In the genomic region with DNA sequence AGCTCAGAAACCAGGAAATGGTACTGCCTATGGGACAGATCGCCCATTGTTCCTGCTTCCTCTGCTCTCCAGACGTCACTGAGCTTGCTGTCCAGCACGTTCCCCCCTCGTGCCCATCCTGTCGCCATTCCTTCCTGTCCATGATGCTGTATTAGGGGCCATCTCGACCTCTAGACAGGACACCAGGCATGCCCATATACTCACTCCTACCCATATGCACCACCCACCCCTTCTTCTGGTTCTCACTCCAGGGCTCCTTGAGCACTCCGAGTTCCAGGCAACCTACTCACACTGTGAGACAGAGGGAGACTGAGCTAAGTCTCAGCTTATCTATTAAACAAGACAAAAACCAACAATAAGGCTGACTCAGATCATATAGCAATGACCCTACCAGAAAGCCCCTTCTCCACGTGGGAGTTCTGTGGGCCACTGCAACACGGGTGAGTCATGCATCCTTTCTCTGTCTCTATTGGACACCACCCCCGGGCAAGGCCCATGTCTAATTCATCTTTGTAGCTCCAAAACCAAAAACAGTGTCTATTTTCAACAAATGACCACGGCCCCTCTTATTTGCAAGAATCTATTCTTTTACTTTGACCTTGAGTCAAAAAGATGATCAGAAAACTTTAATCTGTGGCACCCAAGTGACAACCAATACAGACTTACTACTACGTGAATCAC, we compare ENCODE assay signal across 10 cellular contexts.
DNase-seq lines count a peak whose midpoint lies in the region; ATAC-seq lines count a peak whose summit lies in the region.
"Had no signal": no experiment of that assay in that cellular context is flagged by ENCODE, and none has a peak within 500 bp of the region (broad histone marks: within the 10 kb centered on the region; RNA-seq: fewer than 3 reads in every experiment).

No MANE protein-coding gene starts in this region.

- DNase-seq in activated naive CD4-positive, alpha-beta T cell treated with anti-CD3 and anti-CD28 coated beads, Interleukin-2, amount 50 U/mL, for 72 hours (ENCODE audit: low spot score in 2 of 2) = no peak
- DNase-seq in activated naive CD4-positive, alpha-beta T cell (lab: John Stamatoyannopoulos, UW) = no peak
- DNase-seq in HK-2 (ENCODE audit: unreplicated experiment) (peak; percentile 60), caudate nucleus (lab: John Stamatoyannopoulos, UW) (peak in 41 of 61 donors; percentile 19 to 76 (median 48)), medulla oblongata (ENCODE audit: extremely low spot score) (peak; percentile 85), DMS53 treated with DMSO at 0.1 percent for 48 hours (lab: John Stamatoyannopoulos, UW; ENCODE audit: unreplicated experiment) (no peak)

- peak overlapping the region; percentile 65 for H3K27ac ChIP-seq in caudate nucleus (ENCODE audit: low read depth, low read length)

- no peak overlapping the region for H3K27ac Mint-ChIP-seq in activated naive CD4-positive, alpha-beta T cell treated with anti-CD3 and anti-CD28 coated beads, Interleukin-2, amount 50 U/mL, for 72 hours
- H3K27ac Mint-ChIP-seq: activated naive CD8-positive, alpha-beta T cell had no signal

- H3K36me3 Mint-ChIP-seq in activated naive CD4-positive, alpha-beta T cell treated with anti-CD3 and anti-CD28 coated beads, Interleukin-2, amount 50 U/mL, for 72 hours = no peaks in the 10 kb centered on the region

- ATAC-seq in activated naive CD4-positive, alpha-beta T cell treated with anti-CD3 and anti-CD28 coated beads, Interleukin-2, amount 50 U/mL, for 72 hours = peak; percentile 89 to 90
- no peak for ATAC-seq in HG03097 (IDR thresholded peaks at IDR 0.05; ENCODE audit: low FRiP score, unreplicated experiment)
- no peak for ATAC-seq in GM18519 (IDR thresholded peaks at IDR 0.05; ENCODE audit: low FRiP score, unreplicated experiment)

- H3K9me3 Mint-ChIP-seq in activated naive CD4-positive, alpha-beta T cell treated with anti-CD3 and anti-CD28 coated beads, Interleukin-2, amount 50 U/mL, for 72 hours = no peaks in the 10 kb centered on the region
- H3K9me3 Mint-ChIP-seq: stimulated activated naive CD8-positive, alpha-beta T cell treated with anti-CD3 and anti-CD28 coated beads, Interleukin-15, Interleukin-2, amounts not matched to agents 100 ng/mL and 50 ng/mL, for 24 hours had no signal

Comparison
In these comparisons a context has a peak if more than half of its experiments do, and no peak if none do; other contexts are left out.
1. ATAC-seq: peak in activated naive CD4-positive, alpha-beta T cell treated with anti-CD3 and anti-CD28 coated beads, Interleukin-2, amount 50 U/mL, for 72 hours (2 of 2); none in HG03097 (single experiment) and GM18519 (single experiment).
2. DNase-seq: peak in HK-2 (single experiment), caudate nucleus (41 of 61) and medulla oblongata (single experiment); none in activated naive CD4-positive, alpha-beta T cell treated with anti-CD3 and anti-CD28 coated beads, Interleukin-2, amount 50 U/mL, for 72 hours (0 of 2), activated naive CD4-positive, alpha-beta T cell (0 of 4) and DMS53 treated with DMSO at 0.1 percent for 48 hours (single experiment).